Comparison of ENCODE assay signal across 13 cellular contexts in the genomic region with DNA sequence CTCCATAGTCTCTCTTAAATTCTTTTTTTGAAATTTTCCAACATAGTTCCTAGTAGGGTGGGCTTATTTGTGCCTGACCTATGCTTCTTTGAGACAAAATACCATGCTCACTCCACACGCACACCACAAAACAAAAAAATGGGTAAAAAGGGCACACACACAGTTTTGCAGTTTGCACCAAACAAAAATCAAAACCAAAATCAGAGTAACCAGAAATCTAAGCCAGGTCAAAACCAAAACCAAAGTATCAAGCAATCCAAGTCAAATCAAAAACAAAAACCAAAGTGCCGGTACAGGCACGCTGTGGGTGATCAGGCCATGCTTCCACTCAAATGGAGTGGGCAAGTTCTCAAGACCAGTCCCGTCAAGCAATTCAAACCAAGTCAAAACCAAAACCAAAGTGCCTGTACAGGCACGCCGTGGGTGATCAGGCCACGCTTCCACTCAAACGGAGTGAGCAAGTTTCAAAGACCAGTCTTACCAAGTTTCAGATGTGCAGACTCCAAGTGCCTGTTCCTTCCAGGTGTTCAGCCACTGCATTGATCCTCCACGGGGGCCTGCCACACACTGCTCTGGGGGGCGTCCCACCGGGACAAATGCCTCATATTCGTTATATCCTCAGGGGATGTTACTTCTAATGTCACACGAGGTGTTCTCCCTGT. TPM values are rescaled to one million over a fixed set of nuclear protein-coding genes. Genes with fewer than 3 reads are reported as not detected.
A peak's percentile ranks its signal among the peaks of the same experiment; 100 is the strongest.
DNase-seq lines count a peak whose midpoint lies in the region; ATAC-seq, FAIRE-seq and TF ChIP-seq lines count a peak whose summit lies in the region.
"Not testable (repeated sequence)": the region's sequence is repeated elsewhere in the genome, so short reads cannot be mapped to it uniquely, and the experiment has no call there.
"Had no signal": no experiment of that assay in that cellular context is flagged by ENCODE, and none has a peak within 500 bp of the region (broad histone marks: within the 10 kb centered on the region; RNA-seq: fewer than 3 reads in every experiment).

No MANE protein-coding gene starts in this region.

- not testable (repeated sequence) for TF ChIP-seq POLR2A in HepG2 (IDR thresholded peaks at IDR 0.05; ENCODE audit: insufficient read depth in 1 of 2, low read depth in 2 of 2, low read length in 2 of 2); prostate gland (IDR thresholded peaks at IDR 0.05)

- CTCF ChIA-PET in CD4-positive, alpha-beta T cell (lab: Charles Lee); HepG2 (lab: Yijun Ruan, JAX; ENCODE audit: low intra/inter-chr PET ratio, low total read pairs): not testable (repeated sequence)

- H3K9me3 ChIP-seq in CD4-positive, alpha-beta T cell (ENCODE audit: control insufficient read depth, low read length); MM.1S (replicated peaks; ENCODE audit: insufficient read depth, low read length); esophagus (ENCODE audit: control insufficient read depth in 2 of 2, insufficient read depth in 1 of 2, low read depth in 1 of 2, low read length in 1 of 2); HepG2 (ENCODE audit: low read length); prostate gland: not testable (repeated sequence)

- H3K36me3 ChIP-seq in MM.1S (replicated peaks; ENCODE audit: insufficient read depth, low read length); bronchial epithelial cell (ENCODE audit: control insufficient read depth, insufficient read depth, low read length); esophagus (ENCODE audit: control insufficient read depth in 2 of 2, insufficient read depth in 2 of 2, low read length in 1 of 2); HepG2 (replicated peaks in 1 of 2; ENCODE audit: control insufficient read depth in 1 of 2, insufficient read depth in 2 of 2, low read length in 2 of 2); prostate gland: not testable (repeated sequence)

- peak overlapping the region; percentile 76 for H2AFZ ChIP-seq in MM.1S (ENCODE audit: low read length)
- H2AFZ ChIP-seq in HepG2 (ENCODE audit: low read length), result not testable (repeated sequence)

- H3K4me1 Mint-ChIP-seq in CD4-positive, alpha-beta T cell (ENCODE audit: low read depth); activated T-cell treated with anti-CD3 and anti-CD28 coated beads, Interleukin-2, amount 50 U/mL, for 24 hours (ENCODE audit: low read depth): not testable (repeated sequence)

- TF ChIP-seq RAD21 in HepG2 (CRISPR knock-in tag; IDR thresholded peaks at IDR 0.05), result not testable (repeated sequence)

- peak overlapping the region; percentile 65 for H3K4me3 Mint-ChIP-seq in CD4-positive, alpha-beta T cell
- H3K4me3 Mint-ChIP-seq in activated T-cell treated with anti-CD3 and anti-CD28 coated beads, Interleukin-2, amount 50 U/mL, for 24 hours, result peak overlapping the region; percentile 30

- not testable (repeated sequence) for TF ChIP-seq CTCF in CD4-positive, alpha-beta T cell (IDR thresholded peaks at IDR 0.05); MM.1S (IDR thresholded peaks at IDR 0.05; ENCODE audit: low read length); bronchial epithelial cell (IDR thresholded peaks at IDR 0.05; ENCODE audit: insufficient read depth, low read length, severe bottlenecking); HepG2 (CRISPR knock-in tag; IDR thresholded peaks at IDR 0.05); prostate gland (IDR thresholded peaks at IDR 0.05)

- not testable (repeated sequence) for DNase-seq in CD4-positive, alpha-beta T cell; activated T-cell treated with anti-CD3 and anti-CD28 coated beads, Interleukin-2, amount 50 U/mL, for 24 hours; HepG2 (ENCODE audit: low spot score)
- peak; percentile 70 for DNase-seq in MM.1S
- DNase-seq in bronchial epithelial cell (ENCODE audit: low read depth), result peak; percentile 50
- peak; percentile 13 for DNase-seq in prostate gland (ENCODE audit: low spot score)

- POLR2A ChIA-PET in CD4-positive, alpha-beta T cell (lab: Charles Lee); HepG2 (lab: Yijun Ruan, JAX): not testable (repeated sequence)

- not testable (repeated sequence) for H3K36me3 Mint-ChIP-seq in CD4-positive, alpha-beta T cell (ENCODE audit: low read depth); activated T-cell treated with anti-CD3 and anti-CD28 coated beads, Interleukin-2, amount 50 U/mL, for 24 hours (ENCODE audit: low read depth)

- H3K4me1 ChIP-seq in MM.1S (ENCODE audit: low read length); esophagus (ENCODE audit: control insufficient read depth in 2 of 2, insufficient read depth in 2 of 2, low read length in 1 of 2); HepG2 (ENCODE audit: insufficient read depth, low read length); prostate gland (replicated peaks): not testable (repeated sequence)

- BruUV-seq in HepG2 (replicated peaks; lab: Mats Ljungman, UMichigan), result not testable (repeated sequence)

- H3K79me2 ChIP-seq in MM.1S (ENCODE audit: low read length); HepG2 (ENCODE audit: insufficient read depth, low read length): not testable (repeated sequence)

- not testable (repeated sequence) for ATAC-seq in CD4-positive, alpha-beta T cell (ENCODE audit: poor library complexity); HepG2

- peak overlapping the region; percentile 69 for H3K27ac Mint-ChIP-seq in CD4-positive, alpha-beta T cell
- H3K27ac Mint-ChIP-seq in activated T-cell treated with anti-CD3 and anti-CD28 coated beads, Interleukin-2, amount 50 U/mL, for 24 hours, result peak overlapping the region; percentile 35

- peak overlapping the region; percentile 51 for H3K9ac ChIP-seq in MM.1S (ENCODE audit: low read length)
- H3K9ac ChIP-seq in HepG2 (ENCODE audit: insufficient read depth, low read depth, low read length), result not testable (repeated sequence)

- not testable (repeated sequence) for TF ChIP-seq EP300 in HepG2 (IDR thresholded peaks at IDR 0.05; ENCODE audit: low read depth in 2 of 2, low read length in 2 of 2); HepG2 (CRISPR knock-in tag; IDR thresholded peaks at IDR 0.05; ENCODE audit: borderline replicate concordance)

- intact Hi-C loops in CD4-positive, alpha-beta T cell (cut with DNase I, micrococcal nuclease); HepG2 (cut with micrococcal nuclease; ENCODE audit: unreplicated experiment); prostate gland (cut with DNase I): not testable (repeated sequence)

- in situ Hi-C loops in HepG2 (cut with HindIII; ENCODE audit: extremely low pct_ligation_motif_present, low pct_unique_long_range_greater_than_20kb), result not testable (repeated sequence)

- H3F3A ChIP-seq in MM.1S (ENCODE audit: insufficient read depth, low read length), result not testable (repeated sequence)

- peak overlapping the region; percentile 59 for H3K4me3 ChIP-seq in MM.1S (ENCODE audit: low read length)
- not testable (repeated sequence) for H3K4me3 ChIP-seq in bronchial epithelial cell (ENCODE audit: low read depth, low read length); esophagus (ENCODE audit: low read depth in 1 of 2, low read length in 2 of 2); HepG2 (replicated peaks in 1 of 3; ENCODE audit: insufficient read depth in 1 of 3, low read depth in 2 of 3, low read length in 3 of 3); prostate gland

- not testable (repeated sequence) for H3K27ac ChIP-seq in CD4-positive, alpha-beta T cell (ENCODE audit: low read depth, low read length); HepG2 (ENCODE audit: extremely low read length, insufficient read depth, low read length); prostate gland
- H3K27ac ChIP-seq in MM.1S (ENCODE audit: low read length) (peak overlapping the region; percentile 66), esophagus (ENCODE audit: low read depth in 2 of 2, low read length in 1 of 2) (peak overlapping the region; percentile 78 to 90)

- H3K9me3 Mint-ChIP-seq in CD4-positive, alpha-beta T cell; activated T-cell treated with anti-CD3 and anti-CD28 coated beads, Interleukin-2, amount 50 U/mL, for 24 hours: not testable (repeated sequence)

- not testable (repeated sequence) for H4K20me1 ChIP-seq in MM.1S (ENCODE audit: insufficient read depth, low read length); HepG2 (ENCODE audit: insufficient read depth, low read length)

- not testable (repeated sequence) for H3K9me2 ChIP-seq in MM.1S (replicated peaks; ENCODE audit: insufficient read depth, low read length)

- peak overlapping the region; percentile 85 for H3K4me2 ChIP-seq in MM.1S (ENCODE audit: low read depth, low read length)
- 0 out of 2 replicates have a peak overlapping the region, but pooled peaks have one; percentile 7 for H3K4me2 ChIP-seq in HepG2 (ENCODE audit: low read depth, low read length)

- WGBS in esophagus, 2 donors, result 48 to 60% methylated on average over 13 of the region's 13 CpGs
- WGBS in HepG2 (ENCODE audit: low lambda C conversion rate), result 49% methylated on average over 11 of the region's 13 CpGs
- 50% methylated on average over 13 of the region's 13 CpGs for WGBS in prostate gland

- not testable (repeated sequence) for H3K27me3 Mint-ChIP-seq in CD4-positive, alpha-beta T cell; activated T-cell treated with anti-CD3 and anti-CD28 coated beads, Interleukin-2, amount 50 U/mL, for 24 hours

- H3K27me3 ChIP-seq in CD4-positive, alpha-beta T cell (ENCODE audit: control insufficient read depth, insufficient read depth, low read length); MM.1S (replicated peaks; ENCODE audit: insufficient read depth, low read length); bronchial epithelial cell (ENCODE audit: control insufficient read depth, insufficient read depth, low read length); esophagus (ENCODE audit: control insufficient read depth in 1 of 2, insufficient read depth in 2 of 2, low read length in 2 of 2); HepG2 (ENCODE audit: control insufficient read depth in 1 of 2, insufficient read depth in 2 of 2, low read length in 2 of 2); prostate gland (replicated peaks; ENCODE audit: insufficient read depth): not testable (repeated sequence)

- not testable (repeated sequence) for FAIRE-seq in bronchial epithelial cell (lab: Jason Lieb, UNC); HepG2 (lab: Jason Lieb, UNC)

RNA-seq across cellular contexts. Expression of gene ERVH48-1, which starts 23.8 kb away (rescaled TPM):
- 1 to 10 TPM; 1.1 to 1.4 TPM for total RNA-seq in CD4-positive, alpha-beta T cell
- total RNA-seq in bronchial epithelial cell, result under 0.01 TPM in 1 of 2 replicates, not detected in the other
- under 1 TPM in 1 of 2 donors, not detected in 1; 0.01 TPM for polyA plus RNA-seq in esophagus
- total RNA-seq in HepG2 (2016; rRNA removed; fragmentation: Illumina TruSeq; extraction: Trizol), result not detected in 2 replicates
- not detected in 2 replicates for total RNA-seq in HepG2 (2016; cell fraction: cytosol; rRNA removed; fragmentation: Illumina TruSeq; extraction: Trizol; ENCODE audit: low read depth)
- not detected in 2 replicates for total RNA-seq in HepG2 (2016; cell fraction: insoluble cytoplasmic fraction; rRNA removed; fragmentation: Illumina TruSeq; extraction: Trizol)
- total RNA-seq in HepG2 (2016; cell fraction: membrane; rRNA removed; fragmentation: Illumina TruSeq; extraction: Trizol), result not detected in 2 replicates
- not detected in 2 replicates for total RNA-seq in HepG2 (2016; cell fraction: nucleus; rRNA removed; fragmentation: Illumina TruSeq; extraction: Trizol)
- polyA plus RNA-seq in HepG2 (2011; rRNA removed), result 1.0 and 1.8 TPM in 2 replicates
- polyA plus RNA-seq in HepG2 (2011; cell fraction: cytosol; rRNA removed), result 1.00 and 1.2 TPM in 2 replicates
- polyA plus RNA-seq in HepG2 (2011; cell fraction: nucleus; rRNA removed), result 0.40 and 0.58 TPM in 2 replicates
- polyA plus RNA-seq in HepG2 (2012), result 1.5 and 1.6 TPM in 2 replicates
- polyA plus RNA-seq in HepG2 (2016; cell fraction: cytosol; fragmentation: Illumina TruSeq; extraction: Trizol; ENCODE audit: low read depth), result not detected in 2 replicates
- not detected in 2 replicates for polyA plus RNA-seq in HepG2 (2016; cell fraction: insoluble cytoplasmic fraction; fragmentation: Illumina TruSeq; extraction: Trizol; ENCODE audit: low read depth)
- not detected in 2 replicates for polyA plus RNA-seq in HepG2 (2016; cell fraction: membrane; fragmentation: Illumina TruSeq; extraction: Trizol; ENCODE audit: low read depth)
- polyA plus RNA-seq in HepG2 (2016; cell fraction: nucleus; fragmentation: Illumina TruSeq; extraction: Trizol; ENCODE audit: insufficient read depth, low read depth), result not detected in 2 replicates
- polyA minus RNA-seq in HepG2 (2011; rRNA and poly(A)+ RNA removed; ENCODE audit: low replicate concordance), result 0.84 and 1.8 TPM in 2 replicates
- 0.30 and 0.44 TPM in 2 replicates for polyA minus RNA-seq in HepG2 (2011; cell fraction: cytosol; rRNA and poly(A)+ RNA removed)
- 0.13 and 0.25 TPM in 2 replicates for polyA minus RNA-seq in HepG2 (2011; cell fraction: nucleus; rRNA and poly(A)+ RNA removed)
- total RNA-seq in prostate gland, result under 1 TPM in 1 of 2 donors, not detected in 1; 0.05 TPM
- total RNA-seq: HT-29, LHCN-M2, PC-3, Right ventricle myocardium superior, SJSA1 had no signal
- polyA plus RNA-seq: CD14-positive monocyte had no signal

RNA-seq across cellular contexts. Expression of gene PKNOX1, which starts 25.1 kb away (rescaled TPM):
- total RNA-seq in CD4-positive, alpha-beta T cell, result 10 to 100 TPM; 10.3 TPM
- 7.9 and 9.1 TPM in 2 replicates for total RNA-seq in bronchial epithelial cell
- 1 to 10 TPM; 6.0 to 7.1 TPM for polyA plus RNA-seq in esophagus
- total RNA-seq in HepG2 (2016; rRNA removed; fragmentation: Illumina TruSeq; extraction: Trizol), result 7.9 and 9.6 TPM in 2 replicates
- total RNA-seq in HepG2 (2016; cell fraction: cytosol; rRNA removed; fragmentation: Illumina TruSeq; extraction: Trizol; ENCODE audit: low read depth), result 10.4 and 11.3 TPM in 2 replicates
- total RNA-seq in HepG2 (2016; cell fraction: insoluble cytoplasmic fraction; rRNA removed; fragmentation: Illumina TruSeq; extraction: Trizol), result 8.3 and 11.1 TPM in 2 replicates
- 8.1 and 10.2 TPM in 2 replicates for total RNA-seq in HepG2 (2016; cell fraction: membrane; rRNA removed; fragmentation: Illumina TruSeq; extraction: Trizol)
- 6.8 and 7.1 TPM in 2 replicates for total RNA-seq in HepG2 (2016; cell fraction: nucleus; rRNA removed; fragmentation: Illumina TruSeq; extraction: Trizol)
- polyA plus RNA-seq in HepG2 (2011; rRNA removed), result 16.2 and 18.1 TPM in 2 replicates
- polyA plus RNA-seq in HepG2 (2011; cell fraction: cytosol; rRNA removed), result 10.4 and 10.8 TPM in 2 replicates
- polyA plus RNA-seq in HepG2 (2011; cell fraction: nucleus; rRNA removed), result 11.1 and 12.2 TPM in 2 replicates
- polyA plus RNA-seq in HepG2 (2012), result 6.2 and 9.4 TPM in 2 replicates
- 3.1 and 3.2 TPM in 2 replicates for polyA plus RNA-seq in HepG2 (2016; cell fraction: cytosol; fragmentation: Illumina TruSeq; extraction: Trizol; ENCODE audit: low read depth)
- polyA plus RNA-seq in HepG2 (2016; cell fraction: insoluble cytoplasmic fraction; fragmentation: Illumina TruSeq; extraction: Trizol; ENCODE audit: low read depth), result 10.6 and 11.3 TPM in 2 replicates
- polyA plus RNA-seq in HepG2 (2016; cell fraction: membrane; fragmentation: Illumina TruSeq; extraction: Trizol; ENCODE audit: low read depth), result 3.8 and 5.8 TPM in 2 replicates
- 8.0 and 10.4 TPM in 2 replicates for polyA plus RNA-seq in HepG2 (2016; cell fraction: nucleus; fragmentation: Illumina TruSeq; extraction: Trizol; ENCODE audit: insufficient read depth, low read depth)
- polyA minus RNA-seq in HepG2 (2011; rRNA and poly(A)+ RNA removed; ENCODE audit: low replicate concordance), result 10.6 and 33.3 TPM in 2 replicates
- 8.1 and 9.1 TPM in 2 replicates for polyA minus RNA-seq in HepG2 (2011; cell fraction: cytosol; rRNA and poly(A)+ RNA removed)
- 9.9 and 18.2 TPM in 2 replicates for polyA minus RNA-seq in HepG2 (2011; cell fraction: nucleus; rRNA and poly(A)+ RNA removed)
- 10 to 100 TPM; 38.0 to 42.4 TPM for total RNA-seq in prostate gland

RNA-seq across cellular contexts. Expression of gene NDUFV3, which starts 56.1 kb away (rescaled TPM):
- total RNA-seq in CD4-positive, alpha-beta T cell, result 10 to 100 TPM; 15.3 to 15.8 TPM
- 29.7 and 44.2 TPM in 2 replicates for total RNA-seq in bronchial epithelial cell
- 10 to 100 TPM; 14.9 to 17.5 TPM for polyA plus RNA-seq in esophagus
- 29.6 and 35.7 TPM in 2 replicates for total RNA-seq in HepG2 (2016; rRNA removed; fragmentation: Illumina TruSeq; extraction: Trizol)
- total RNA-seq in HepG2 (2016; cell fraction: cytosol; rRNA removed; fragmentation: Illumina TruSeq; extraction: Trizol; ENCODE audit: low read depth), result 10.7 and 12.6 TPM in 2 replicates
- total RNA-seq in HepG2 (2016; cell fraction: insoluble cytoplasmic fraction; rRNA removed; fragmentation: Illumina TruSeq; extraction: Trizol), result 29.5 and 34.4 TPM in 2 replicates
- total RNA-seq in HepG2 (2016; cell fraction: membrane; rRNA removed; fragmentation: Illumina TruSeq; extraction: Trizol), result 17.4 and 17.6 TPM in 2 replicates
- total RNA-seq in HepG2 (2016; cell fraction: nucleus; rRNA removed; fragmentation: Illumina TruSeq; extraction: Trizol), result 14.6 and 17.9 TPM in 2 replicates
- 14.2 and 15.4 TPM in 2 replicates for polyA plus RNA-seq in HepG2 (2011; rRNA removed)
- 15.0 and 17.3 TPM in 2 replicates for polyA plus RNA-seq in HepG2 (2011; cell fraction: cytosol; rRNA removed)
- 11.9 and 13.2 TPM in 2 replicates for polyA plus RNA-seq in HepG2 (2011; cell fraction: nucleus; rRNA removed)
- 17.6 and 21.1 TPM in 2 replicates for polyA plus RNA-seq in HepG2 (2012)
- 11.7 and 13.4 TPM in 2 replicates for polyA plus RNA-seq in HepG2 (2016; cell fraction: cytosol; fragmentation: Illumina TruSeq; extraction: Trizol; ENCODE audit: low read depth)
- polyA plus RNA-seq in HepG2 (2016; cell fraction: insoluble cytoplasmic fraction; fragmentation: Illumina TruSeq; extraction: Trizol; ENCODE audit: low read depth), result 27.9 and 29.5 TPM in 2 replicates
- 13.6 and 15.3 TPM in 2 replicates for polyA plus RNA-seq in HepG2 (2016; cell fraction: membrane; fragmentation: Illumina TruSeq; extraction: Trizol; ENCODE audit: low read depth)
- 20.7 and 24.6 TPM in 2 replicates for polyA plus RNA-seq in HepG2 (2016; cell fraction: nucleus; fragmentation: Illumina TruSeq; extraction: Trizol; ENCODE audit: insufficient read depth, low read depth)
- 10.6 and 20.7 TPM in 2 replicates for polyA minus RNA-seq in HepG2 (2011; rRNA and poly(A)+ RNA removed; ENCODE audit: low replicate concordance)
- 14.2 and 15.6 TPM in 2 replicates for polyA minus RNA-seq in HepG2 (2011; cell fraction: cytosol; rRNA and poly(A)+ RNA removed)
- 8.2 and 14.2 TPM in 2 replicates for polyA minus RNA-seq in HepG2 (2011; cell fraction: nucleus; rRNA and poly(A)+ RNA removed)
- total RNA-seq in prostate gland, result 10 to 100 TPM; 33.2 to 42.1 TPM
